In the genomic region with DNA sequence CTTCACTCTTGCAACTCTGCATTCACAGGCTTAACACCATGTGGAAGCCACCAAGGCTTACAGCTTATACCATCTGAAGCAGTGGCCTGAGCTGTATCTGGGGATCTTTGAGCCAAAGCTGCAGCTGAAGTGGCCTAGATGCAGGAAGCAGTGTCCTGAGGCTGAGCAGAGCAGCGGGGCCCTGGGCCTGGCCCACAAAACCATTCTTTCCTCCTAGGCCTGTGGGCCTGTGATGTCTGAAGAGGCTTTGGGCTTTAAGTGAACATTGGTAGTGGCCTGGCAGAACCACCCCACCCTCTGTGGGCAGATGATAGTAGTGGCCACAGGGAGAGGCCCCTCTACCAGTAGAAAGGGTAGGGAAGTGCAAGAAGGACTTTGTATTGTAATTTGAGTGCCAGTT, we compare ENCODE assay signal across 36 cellular contexts.
"Had no signal": no experiment of that assay in that cellular context is flagged by ENCODE, and none has a peak within 500 bp of the region (broad histone marks: within the 10 kb centered on the region; RNA-seq: fewer than 3 reads in every experiment).

No MANE protein-coding gene starts in this region.

- H3K27me3 ChIP-seq: MG63 had no signal

- H3K36me3 ChIP-seq: MG63 had no signal

- DNase-seq: Kasumi-1, MG63, MM.1S, MV-4-11, NCI-H1048, NCI-H1092, NCI-H1092 treated with DMSO at 0.1 percent for 48 hours, NCI-H1105, NCI-H1105 treated with DMSO at 0.1 percent for 48 hours, NCI-H1417, NCI-H1417 treated with DMSO at 0.1 percent for 48 hours, NCI-H1436, NCI-H1436 treated with DMSO at 0.1 percent for 48 hours, NCI-H146, NCI-H1694, NCI-H1694 treated with DMSO at 0.1 percent for 48 hours, NCI-H187, NCI-H187 treated with DMSO at 0.1 percent for 48 hours, NCI-H1930, NCI-H2029, NCI-H2029 treated with DMSO at 0.1 percent for 48 hours, NCI-H2081, NCI-H2081 treated with DMSO at 0.1 percent for 48 hours, NCI-H2107, NCI-H2171, NCI-H2171 treated with DMSO at 0.1 percent for 48 hours, NCI-H2227 treated with DMSO at 0.1 percent for 48 hours, NCI-H226, NCI-H345, NCI-H446, NCI-H446 treated with DMSO at 0.1 percent for 48 hours, NCI-H510A, NCI-H510A treated with DMSO at 0.1 percent for 48 hours, NCI-H524, NCI-H524 treated with DMSO at 0.1 percent for 48 hours, NCI-H526 had no signal

- H3K4me3 ChIP-seq: MG63 had no signal
